Comparison of ENCODE assay signal across 18 cellular contexts in genomic region chr2:217972490-217972889, GRCh38. TPM values are rescaled to one million over a fixed set of nuclear protein-coding genes. Genes with fewer than 3 reads are reported as not detected.
DNase-seq lines count a peak whose midpoint lies in the region; ATAC-seq and TF ChIP-seq lines count a peak whose summit lies in the region.
"Had no signal": no experiment of that assay in that cellular context is flagged by ENCODE, and none has a peak within 500 bp of the region (broad histone marks: within the 10 kb centered on the region; RNA-seq: fewer than 3 reads in every experiment).

No MANE protein-coding gene starts in this region.

- no peak for TF ChIP-seq CTCF in breast epithelium (IDR thresholded peaks at IDR 0.05)
- no peak for TF ChIP-seq CTCF in MCF 10A (IDR thresholded peaks at IDR 0.05; ENCODE audit: unreplicated experiment)
- no peak for TF ChIP-seq CTCF in left ventricle myocardium inferior (IDR thresholded peaks at IDR 0.05; ENCODE audit: borderline replicate concordance)
- TF ChIP-seq CTCF in GM23338 (conservative IDR thresholded peaks at IDR 0.05; ENCODE audit: low read depth in 2 of 2): no peak

- no TSS peak for BruUV-seq in MCF 10A (replicated peaks; lab: Mats Ljungman, UMichigan)

- no peak overlapping the region for H2AFZ ChIP-seq in GM23338
- H2AFZ ChIP-seq: PC-9 had no signal

- POLR2A ChIA-PET in MCF 10A (lab: Yijun Ruan, JAX): no interaction called here

- H3K4me2 ChIP-seq in GM23338: no peak overlapping the region
- H3K4me2 ChIP-seq: PC-9 had no signal

- peak overlapping the region; percentile 77 to 80 for H3K27ac ChIP-seq in breast epithelium
- H3K27ac ChIP-seq in left ventricle myocardium inferior (replicated peaks): peak overlapping the region; percentile 85
- no peak overlapping the region for H3K27ac ChIP-seq in GM23338 (ENCODE audit: low read depth)
- H3K27ac ChIP-seq: foreskin keratinocyte, PC-9 had no signal

- DNase-seq in breast epithelium (ENCODE audit: low spot score in 2 of 2) (no peak), MCF 10A (ENCODE audit: unreplicated experiment) (no peak), left ventricle myocardium inferior (no peak), posterior vena cava (ENCODE audit: low spot score) (peak; percentile 60), GM23338 (ENCODE audit: low spot score) (no peak), NCI-H226 (no peak)
- DNase-seq in activated CD8-positive, alpha-beta memory T cell treated with anti-CD3 and anti-CD28 coated beads, Interleukin-2, amount 50 U/mL, for 4 hours: no peak
- DNase-seq: activated CD4-positive, CD25-positive, alpha-beta regulatory T cell treated with anti-CD3 and anti-CD28 coated beads, Interleukin-2, amount 50 U/mL, for 72 hours; activated T-cell treated with anti-CD3 and anti-CD28 coated beads, Interleukin-2, amount 50 U/mL, for 4 hours; COR-L47; foreskin keratinocyte; natural killer cell; NCI-H2107; PC-9; SW 1271 had no signal

- H3K4me3 ChIP-seq in breast epithelium (no peak overlapping the region), left ventricle myocardium inferior (no peak overlapping the region), GM23338 (no peak overlapping the region)
- H3K4me3 ChIP-seq: dorsolateral prefrontal cortex, HAP-1, PC-9 had no signal

- H3K36me3 ChIP-seq in breast epithelium (no peaks in the 10 kb centered on the region), left ventricle myocardium inferior (no peaks in the 10 kb centered on the region), GM23338 (ENCODE audit: insufficient read depth) (no peaks in the 10 kb centered on the region)
- H3K36me3 ChIP-seq: HAP-1 had no signal

- no peaks in the 10 kb centered on the region for H3K79me2 ChIP-seq in GM23338 (replicated peaks; ENCODE audit: insufficient read depth)

- H3K27me3 Mint-ChIP-seq in MCF 10A (ENCODE audit: insufficient read depth, unreplicated experiment): no peaks in the 10 kb centered on the region
- H3K27me3 Mint-ChIP-seq in GM23338 (ENCODE audit: insufficient read depth, low read depth, poor library complexity): no peaks in the 10 kb centered on the region

- H3K4me3 Mint-ChIP-seq in MCF 10A (ENCODE audit: unreplicated experiment): no peak overlapping the region
- no peak overlapping the region for H3K4me3 Mint-ChIP-seq in GM23338
- H3K4me3 Mint-ChIP-seq: activated T-cell treated with anti-CD3 and anti-CD28 coated beads, Interleukin-2, amount 50 U/mL, for 4 hours; natural killer cell had no signal

- no peaks in the 10 kb centered on the region for H3F3A ChIP-seq in GM23338 (replicated peaks; ENCODE audit: low read depth)

- H3K9me3 Mint-ChIP-seq in MCF 10A (ENCODE audit: unreplicated experiment) (no peaks in the 10 kb centered on the region), GM23338 (no peaks in the 10 kb centered on the region)
- H3K9me3 Mint-ChIP-seq: natural killer cell had no signal

- CTCF ChIA-PET in MCF 10A (lab: Yijun Ruan, JAX): interaction anchor here (0.9 to 1.5 kb wide), 2 partner anchors 11 to 85 kb away, joined by 3 to 7 read pairs; no protein-coding TSS in a partner anchor

- H3K4me1 Mint-ChIP-seq in MCF 10A (ENCODE audit: insufficient read depth, unreplicated experiment): no peaks in the 10 kb centered on the region
- peaks cover 2% of the 10 kb centered on the region; the same call in 1 of the 3 replicates for H3K4me1 Mint-ChIP-seq in GM23338
- H3K4me1 Mint-ChIP-seq: natural killer cell had no signal

- ATAC-seq in GM23338: no peak
- ATAC-seq in GM19035 (IDR thresholded peaks at IDR 0.05; ENCODE audit: unreplicated experiment): no peak
- ATAC-seq: activated T-cell treated with anti-CD3 and anti-CD28 coated beads, Interleukin-2, amount 50 U/mL, for 4 hours; foreskin keratinocyte; natural killer cell had no signal

- no peaks in the 10 kb centered on the region for H4K20me1 ChIP-seq in GM23338 (replicated peaks; ENCODE audit: insufficient read depth)

- H3K27ac Mint-ChIP-seq in MCF 10A (ENCODE audit: low read depth, unreplicated experiment): no peak overlapping the region
- H3K27ac Mint-ChIP-seq in GM23338: no peak overlapping the region
- H3K27ac Mint-ChIP-seq: natural killer cell had no signal

- TF ChIP-seq POLR2A in breast epithelium (IDR thresholded peaks at IDR 0.05): no peak

- H3K27me3 ChIP-seq in breast epithelium: no peaks in the 10 kb centered on the region
- H3K27me3 ChIP-seq in left ventricle myocardium inferior (ENCODE audit: low read depth): no peaks in the 10 kb centered on the region
- peaks cover 6% of the 10 kb centered on the region for H3K27me3 ChIP-seq in GM23338 (ENCODE audit: insufficient read depth)
- H3K27me3 ChIP-seq: dorsolateral prefrontal cortex had no signal

- intact Hi-C loops in breast epithelium (cut with DNase I; ENCODE audit: low total_unique reads) (no loop called here), MCF 10A (cut with micrococcal nuclease) (no loop called here), left ventricle myocardium inferior (cut with micrococcal nuclease) (no loop called here), posterior vena cava (cut with DNase I) (no loop called here)

- H3K4me1 ChIP-seq in breast epithelium (peaks cover 0 to 10% of the 10 kb centered on the region in 2 donors), left ventricle myocardium inferior (peaks cover 58% of the 10 kb centered on the region), GM23338 (ENCODE audit: insufficient read depth) (no peaks in the 10 kb centered on the region)
- H3K4me1 ChIP-seq: foreskin keratinocyte, HAP-1 had no signal

- 0 out of 2 replicates have a peak, but pooled peaks cover 2% of the 10 kb centered on the region for H3K9me2 ChIP-seq in GM23338 (ENCODE audit: insufficient read depth)

- H3K9me3 ChIP-seq in breast epithelium (no peaks in the 10 kb centered on the region), left ventricle myocardium inferior (replicated peaks) (no peaks in the 10 kb centered on the region)
- H3K9me3 ChIP-seq: HAP-1 had no signal

- no peaks in the 10 kb centered on the region for H3K36me3 Mint-ChIP-seq in MCF 10A (ENCODE audit: insufficient read depth, unreplicated experiment)
- H3K36me3 Mint-ChIP-seq in GM23338 (ENCODE audit: low read depth): no peaks in the 10 kb centered on the region
- H3K36me3 Mint-ChIP-seq: natural killer cell had no signal

TF ChIP-seq in GM23338, 12 proteins besides CTCF, POLR2A, EP300 and RAD21 (continues in another document):
- TF ChIP-seq POLR2AphosphoS5 (IDR thresholded peaks at IDR 0.05; ENCODE audit: low read depth) (no peak), EZH2phosphoT487 (IDR thresholded peaks at IDR 0.05; ENCODE audit: unreplicated experiment) (no peak), JUNB (IDR thresholded peaks at IDR 0.05; ENCODE audit: unreplicated experiment) (no peak), REST (IDR thresholded peaks at IDR 0.05; ENCODE audit: unreplicated experiment) (no peak)

RNA-seq across cellular contexts. Expression of gene TNS1, which starts 30.3 kb away (rescaled TPM):
- total RNA-seq in breast epithelium (100 to 1,000 TPM; 141 to 577 (median 154) TPM), MCF 10A (2022) (2.9 and 3.3 TPM in 2 replicates), left ventricle myocardium inferior (828 TPM), posterior vena cava (1,000 to 10,000 TPM; 1,255 to 1,508 TPM)
- total RNA-seq in GM23338 (2014; rRNA removed; shearing (Covaris generic)): 5.7 and 7.4 TPM in 2 replicates
- polyA plus RNA-seq in GM23338 (2016; fragmentation: Nextera tagmentation; extraction: Ambion mirVana): 1.3 and 2.0 TPM in 2 replicates

Comparison
In these comparisons a context has a peak if more than half of its experiments do, and no peak if none do; other contexts are left out.
1. RNA of gene TNS1, which starts 30.3 kb away (total RNA-seq): 1,255 to 1,508 TPM in posterior vena cava, 828 TPM in left ventricle myocardium inferior (single experiment) and 141 to 577 TPM in breast epithelium; 5.7 to 7.4 TPM in GM23338 and 2.9 to 3.3 TPM in MCF 10A; every median in the first group is over 10 times any median in the second.